ENCODE assay signal across 16 cellular contexts in genomic region chr13:111895896-111896821, GRCh38.
"Had no signal": no experiment of that assay in that cellular context is flagged by ENCODE, and none has a peak within 500 bp of the region (broad histone marks: within the 10 kb centered on the region; RNA-seq: fewer than 3 reads in every experiment).

No MANE protein-coding gene starts in this region.

- H3K27ac Mint-ChIP-seq: activated naive CD8-positive, alpha-beta T cell treated with anti-CD3 and anti-CD28 coated beads, Interleukin-2, amount 10 ng/mL, durations not matched to agents 7 days and 5 days; memory B cell; nephron had no signal

- ATAC-seq: left lung had no signal

- H3K4me3 Mint-ChIP-seq: activated naive CD8-positive, alpha-beta T cell treated with anti-CD3 and anti-CD28 coated beads, Interleukin-2, amount 10 ng/mL, durations not matched to agents 7 days and 5 days; memory B cell; nephron had no signal

- H3K27ac ChIP-seq: dorsolateral prefrontal cortex, esophagus squamous epithelium, left lung, parathyroid adenoma, thyroid gland had no signal

- H3K4me3 ChIP-seq: dorsolateral prefrontal cortex, esophagus squamous epithelium, left lung, smooth muscle cell, thyroid gland had no signal

- H3K4me1 Mint-ChIP-seq: memory B cell had no signal

- H3K36me3 Mint-ChIP-seq: memory B cell had no signal

- DNase-seq: activated CD4-positive, alpha-beta T cell treated with anti-CD3 and anti-CD28 coated beads, Interleukin-2, amount 50 U/mL, for 1 hour; activated CD4-positive, CD25-positive, alpha-beta regulatory T cell; activated gamma-delta T cell; activated naive CD8-positive, alpha-beta T cell treated with anti-CD3 and anti-CD28 coated beads, Interleukin-2, amount 10 ng/mL, durations not matched to agents 7 days and 5 days; activated T-cell treated with anti-CD3 and anti-CD28 coated beads, Interleukin-2, amount 50 U/mL, for 48 hours; anterior cingulate cortex; esophagus squamous epithelium; foreskin fibroblast; left lung; T-helper 2 cell; thyroid gland had no signal
